ENCODE assay signal across 19 cellular contexts in genomic region chr13:43014162-43014561, GRCh38.
"Had no signal": no experiment of that assay in that cellular context is flagged by ENCODE, and none has a peak within 500 bp of the region (broad histone marks: within the 10 kb centered on the region; RNA-seq: fewer than 3 reads in every experiment).

No MANE protein-coding gene starts in this region.

- H3K9me3 Mint-ChIP-seq: activated CD4-positive, alpha-beta memory T cell treated with anti-CD3 and anti-CD28 coated beads for 36 hours; activated naive CD4-positive, alpha-beta T cell treated with anti-CD3 and anti-CD28 coated beads for 36 hours; activated naive CD8-positive, alpha-beta T cell treated with anti-CD3 and anti-CD28 coated beads, Interleukin-2, amount 10 ng/mL, durations not matched to agents 7 days and 5 days; dendritic cell treated with granulocyte-macrophage colony-stimulating factor and Interleukin-4, amounts not matched to agents 40 ng/mL and 50 ng/mL, for 4 days; naive thymus-derived CD8-positive, alpha-beta T cell; neural progenitor cell had no signal

- H3K27ac Mint-ChIP-seq: activated CD4-positive, alpha-beta memory T cell treated with anti-CD3 and anti-CD28 coated beads for 36 hours; activated naive CD4-positive, alpha-beta T cell treated with anti-CD3 and anti-CD28 coated beads for 36 hours; activated naive CD8-positive, alpha-beta T cell treated with anti-CD3 and anti-CD28 coated beads, Interleukin-2, amount 10 ng/mL, durations not matched to agents 7 days and 5 days; dendritic cell treated with granulocyte-macrophage colony-stimulating factor and Interleukin-4, amounts not matched to agents 40 ng/mL and 50 ng/mL, for 4 days; naive thymus-derived CD8-positive, alpha-beta T cell; neural progenitor cell had no signal

- ATAC-seq: body of pancreas; foreskin keratinocyte; lower lobe of right lung; naive thymus-derived CD8-positive, alpha-beta T cell had no signal

- H3K4me1 Mint-ChIP-seq: activated naive CD8-positive, alpha-beta T cell treated with anti-CD3 and anti-CD28 coated beads, Interleukin-2, amount 10 ng/mL, durations not matched to agents 7 days and 5 days; naive thymus-derived CD8-positive, alpha-beta T cell; neural progenitor cell had no signal

- DNase-seq: activated CD4-positive, alpha-beta memory T cell treated with anti-CD3 and anti-CD28 coated beads for 36 hours; activated CD4-positive, alpha-beta T cell treated with anti-CD3 and anti-CD28 coated beads for 48 hours; activated naive CD4-positive, alpha-beta T cell treated with anti-CD3 and anti-CD28 coated beads for 36 hours; activated naive CD8-positive, alpha-beta T cell treated with anti-CD3 and anti-CD28 coated beads, Interleukin-2, amount 10 ng/mL, durations not matched to agents 7 days and 5 days; activated T-cell treated with anti-CD3 and anti-CD28 coated beads, Interleukin-2, amount 50 U/mL, for 48 hours; amygdala; body of pancreas; effector CD4-positive, alpha-beta T cell; foreskin keratinocyte; kidney; lower lobe of right lung; naive thymus-derived CD8-positive, alpha-beta T cell; sigmoid colon; stimulated activated CD4-positive, alpha-beta T cell treated with anti-CD3 and anti-CD28 coated beads, Interleukin-15, amount 100 ng/mL, for 24 hours; stimulated activated CD4-positive, alpha-beta T cell treated with anti-CD3 and anti-CD28 coated beads, Interleukin-4, amount 100 ng/mL, for 1 hour; stimulated activated naive CD4-positive, alpha-beta T cell treated with Interleukin-2 at 50 U/mL for 16 hours; thyroid gland had no signal

- H3K36me3 Mint-ChIP-seq: activated CD4-positive, alpha-beta memory T cell treated with anti-CD3 and anti-CD28 coated beads for 36 hours; activated naive CD8-positive, alpha-beta T cell treated with anti-CD3 and anti-CD28 coated beads, Interleukin-2, amount 10 ng/mL, durations not matched to agents 7 days and 5 days; naive thymus-derived CD8-positive, alpha-beta T cell; neural progenitor cell had no signal

- H3K27me3 Mint-ChIP-seq: activated naive CD8-positive, alpha-beta T cell treated with anti-CD3 and anti-CD28 coated beads, Interleukin-2, amount 10 ng/mL, durations not matched to agents 7 days and 5 days; dendritic cell treated with granulocyte-macrophage colony-stimulating factor and Interleukin-4, amounts not matched to agents 40 ng/mL and 50 ng/mL, for 4 days had no signal

- H3K4me3 Mint-ChIP-seq: activated CD4-positive, alpha-beta memory T cell treated with anti-CD3 and anti-CD28 coated beads for 36 hours; activated naive CD4-positive, alpha-beta T cell treated with anti-CD3 and anti-CD28 coated beads for 36 hours; activated naive CD8-positive, alpha-beta T cell treated with anti-CD3 and anti-CD28 coated beads, Interleukin-2, amount 10 ng/mL, durations not matched to agents 7 days and 5 days; dendritic cell treated with granulocyte-macrophage colony-stimulating factor and Interleukin-4, amounts not matched to agents 40 ng/mL and 50 ng/mL, for 4 days; naive thymus-derived CD8-positive, alpha-beta T cell; neural progenitor cell had no signal
